In genomic region chr1:9520411-9520810, GRCh38 we compare ENCODE assay signal across 15 cellular contexts. TPM values are rescaled to one million over a fixed set of nuclear protein-coding genes. Genes with fewer than 3 reads are reported as not detected.
DNase-seq lines count a peak whose midpoint lies in the region; ATAC-seq and TF ChIP-seq lines count a peak whose summit lies in the region.
"Had no signal": no experiment of that assay in that cellular context is flagged by ENCODE, and none has a peak within 500 bp of the region (broad histone marks: within the 10 kb centered on the region; RNA-seq: fewer than 3 reads in every experiment).

No MANE protein-coding gene starts in this region.

- H3K27me3 Mint-ChIP-seq in GM23338 (ENCODE audit: insufficient read depth, low read depth, poor library complexity) (peaks cover 3% of the 10 kb centered on the region), endodermal cell (ENCODE audit: insufficient read depth) (no peaks in the 10 kb centered on the region), neural progenitor cell (ENCODE audit: insufficient read depth, low read depth) (peaks cover 8% of the 10 kb centered on the region)
- peaks cover 2% of the 10 kb centered on the region for H3K27me3 Mint-ChIP-seq in activated CD8-positive, alpha-beta memory T cell treated with anti-CD3 and anti-CD28 coated beads, Interleukin-2, amount 10 ng/mL, durations not matched to agents 7 days and 5 days
- H3K27me3 Mint-ChIP-seq: CD4-positive, CD25-positive, alpha-beta regulatory T cell had no signal

- no peak overlapping the region for H3K27ac Mint-ChIP-seq in GM23338
- no peak overlapping the region for H3K27ac Mint-ChIP-seq in endodermal cell
- H3K27ac Mint-ChIP-seq in neural progenitor cell, result no peak overlapping the region
- no peak overlapping the region for H3K27ac Mint-ChIP-seq in activated CD8-positive, alpha-beta memory T cell treated with anti-CD3 and anti-CD28 coated beads, Interleukin-2, amount 10 ng/mL, durations not matched to agents 7 days and 5 days
- H3K27ac Mint-ChIP-seq: CD4-positive, CD25-positive, alpha-beta regulatory T cell had no signal

- no peaks in the 10 kb centered on the region for H3K79me2 ChIP-seq in GM23338 (replicated peaks; ENCODE audit: insufficient read depth)
- H3K79me2 ChIP-seq in OCI-LY1 (ENCODE audit: insufficient read depth, low read length), result no peaks in the 10 kb centered on the region
- H3K79me2 ChIP-seq in neural progenitor cell (ENCODE audit: low read depth), result no peaks in the 10 kb centered on the region

- H3K4me3 ChIP-seq in GM23338 (no peak overlapping the region), OCI-LY1 (ENCODE audit: low read depth, low read length, poor library complexity, severe bottlenecking) (no peak overlapping the region), endodermal cell (ENCODE audit: low read length) (no peak overlapping the region), neural progenitor cell (no peak overlapping the region), mucosa of descending colon (no peak overlapping the region), aorta (ENCODE audit: low read length in 2 of 2) (no peak overlapping the region)
- H3K4me3 ChIP-seq: A549, GM12878, GM23248, HAP-1 had no signal

- H3K36me3 ChIP-seq in GM23338 (ENCODE audit: insufficient read depth) (no peaks in the 10 kb centered on the region), OCI-LY1 (ENCODE audit: insufficient read depth, low read length) (no peaks in the 10 kb centered on the region), endodermal cell (ENCODE audit: control insufficient read depth, insufficient read depth, low read length) (no peaks in the 10 kb centered on the region), neural progenitor cell (no peaks in the 10 kb centered on the region), mucosa of descending colon (ENCODE audit: low read depth) (no peaks in the 10 kb centered on the region), aorta (ENCODE audit: control insufficient read depth in 1 of 2, insufficient read depth in 2 of 2, low read length in 1 of 2) (no peaks in the 10 kb centered on the region)
- H3K36me3 ChIP-seq: HAP-1 had no signal

- ATAC-seq in GM23338, result peak; percentile 56
- ATAC-seq in mucosa of descending colon, result no peak
- ATAC-seq in activated CD8-positive, alpha-beta memory T cell treated with anti-CD3 and anti-CD28 coated beads, Interleukin-2, amount 10 ng/mL, durations not matched to agents 7 days and 5 days, result no peak
- ATAC-seq in aorta (ENCODE audit: low FRiP score), result no peak
- ATAC-seq: A549, GM12878 had no signal

- TF ChIP-seq CTCF in GM23338 (conservative IDR thresholded peaks at IDR 0.05; ENCODE audit: low read depth in 2 of 2), result no peak
- no peak for TF ChIP-seq CTCF in OCI-LY1 (IDR thresholded peaks at IDR 0.05; ENCODE audit: low read length)
- no peak for TF ChIP-seq CTCF in endodermal cell (conservative IDR thresholded peaks at IDR 0.05)
- no peak for TF ChIP-seq CTCF in neural progenitor cell (IDR thresholded peaks at IDR 0.05)
- no peak for TF ChIP-seq CTCF in mucosa of descending colon (IDR thresholded peaks at IDR 0.05)

- 81 to 83% methylated on average over 6 to 8 of the region's 8 CpGs for WGBS in endodermal cell (ENCODE audit: insufficient coverage in 1 of 2, insufficient read length in 1 of 2), 2 experiments
- 54 to 61% methylated on average over 8 of the region's 8 CpGs for WGBS in aorta, 2 donors

- peak overlapping the region; percentile 66; the same call in 1 of the 2 replicates for H2AFZ ChIP-seq in GM23338
- H2AFZ ChIP-seq in OCI-LY1 (ENCODE audit: low read length), result no peak overlapping the region
- H2AFZ ChIP-seq in neural progenitor cell (replicated peaks), result peak overlapping the region; percentile 26
- H2AFZ ChIP-seq: GM23248 had no signal

- H3K4me1 ChIP-seq in GM23338 (ENCODE audit: insufficient read depth) (no peaks in the 10 kb centered on the region), OCI-LY1 (ENCODE audit: insufficient read depth, low read length, severe bottlenecking) (peaks cover 68% of the 10 kb centered on the region), endodermal cell (ENCODE audit: control insufficient read depth, insufficient read depth, low read length) (no peaks in the 10 kb centered on the region), neural progenitor cell (peaks cover 4% of the 10 kb centered on the region), mucosa of descending colon (ENCODE audit: low read depth) (no peaks in the 10 kb centered on the region), aorta (ENCODE audit: control insufficient read depth in 1 of 2, insufficient read depth in 2 of 2, low read length in 2 of 2) (no peaks in the 10 kb centered on the region)
- H3K4me1 ChIP-seq: A549, HAP-1 had no signal

- CTCF ChIA-PET in activated CD8-positive, alpha-beta memory T cell treated with anti-CD3 and anti-CD28 coated beads, Interleukin-2, amount 10 ng/mL, durations not matched to agents 7 days and 5 days (lab: Charles Lee), result interaction anchor here (1.5 kb wide), 1 partner anchor 13 kb away, joined by 6 read pairs; no protein-coding TSS in a partner anchor

- no peak for DNase-seq in GM23338 (ENCODE audit: low spot score)
- DNase-seq in endodermal cell, result peak; percentile 51
- no peak for DNase-seq in neural progenitor cell (ENCODE audit: low spot score)
- no peak for DNase-seq in mucosa of descending colon
- DNase-seq in SHP77 treated with DMSO at 0.1 percent for 48 hours (lab: John Stamatoyannopoulos, UW), result no peak
- DNase-seq in activated CD8-positive, alpha-beta memory T cell treated with anti-CD3 and anti-CD28 coated beads, Interleukin-2, amount 10 ng/mL, durations not matched to agents 7 days and 5 days, result no peak
- no peak for DNase-seq in aorta
- DNase-seq: CD4-positive, CD25-positive, alpha-beta regulatory T cell; DMS 273 treated with DMSO at 0.1 percent for 48 hours; DMS79; GM23248 had no signal

- H3K27me3 ChIP-seq in GM23338 (ENCODE audit: insufficient read depth) (no peaks in the 10 kb centered on the region), OCI-LY1 (ENCODE audit: insufficient read depth, low read length) (no peaks in the 10 kb centered on the region), endodermal cell (ENCODE audit: control insufficient read depth, insufficient read depth, low read length, poor library complexity, severe bottlenecking) (no peaks in the 10 kb centered on the region), neural progenitor cell (no peaks in the 10 kb centered on the region), aorta (ENCODE audit: control insufficient read depth in 1 of 2, insufficient read depth in 2 of 2, low read length in 1 of 2) (no peaks in the 10 kb centered on the region)

- no peak overlapping the region for H3K27ac ChIP-seq in GM23338 (ENCODE audit: low read depth)
- H3K27ac ChIP-seq in OCI-LY1 (ENCODE audit: low read depth, low read length, poor library complexity, severe bottlenecking), result peak overlapping the region; percentile 99
- H3K27ac ChIP-seq in endodermal cell (ENCODE audit: low read depth, low read length), result no peak overlapping the region
- no peak overlapping the region for H3K27ac ChIP-seq in neural progenitor cell
- no peak overlapping the region for H3K27ac ChIP-seq in aorta (ENCODE audit: low read depth in 1 of 2, low read length in 2 of 2)
- H3K27ac ChIP-seq: A549, GM23248 had no signal

- H3K9me2 ChIP-seq in GM23338 (ENCODE audit: insufficient read depth) (no peaks in the 10 kb centered on the region), OCI-LY1 (ENCODE audit: low read depth, low read length) (no peaks in the 10 kb centered on the region)

- H3K36me3 Mint-ChIP-seq in GM23338 (ENCODE audit: low read depth) (no peaks in the 10 kb centered on the region), endodermal cell (ENCODE audit: low read depth) (no peaks in the 10 kb centered on the region), neural progenitor cell (no peaks in the 10 kb centered on the region)
- H3K36me3 Mint-ChIP-seq in activated CD8-positive, alpha-beta memory T cell treated with anti-CD3 and anti-CD28 coated beads, Interleukin-2, amount 10 ng/mL, durations not matched to agents 7 days and 5 days, result no peaks in the 10 kb centered on the region
- H3K36me3 Mint-ChIP-seq: CD4-positive, CD25-positive, alpha-beta regulatory T cell had no signal

- H3K9me3 ChIP-seq in OCI-LY1 (ENCODE audit: low read length), result no peaks in the 10 kb centered on the region
- no peaks in the 10 kb centered on the region for H3K9me3 ChIP-seq in endodermal cell (ENCODE audit: control insufficient read depth, low read length)
- no peaks in the 10 kb centered on the region for H3K9me3 ChIP-seq in neural progenitor cell (ENCODE audit: low read depth)
- H3K9me3 ChIP-seq in mucosa of descending colon, result no peaks in the 10 kb centered on the region
- no peaks in the 10 kb centered on the region for H3K9me3 ChIP-seq in aorta (ENCODE audit: control insufficient read depth, low read length)
- H3K9me3 ChIP-seq: A549, HAP-1 had no signal

- H3K4me2 ChIP-seq in GM23338 (no peak overlapping the region), OCI-LY1 (ENCODE audit: low read length) (no peak overlapping the region), neural progenitor cell (no peak overlapping the region)
- H3K4me2 ChIP-seq: A549 had no signal

- intact Hi-C loops in mucosa of descending colon (cut with DNase I, micrococcal nuclease), result no loop called here
- intact Hi-C loops in aorta (cut with DNase I), result no loop called here

- H3K9me3 Mint-ChIP-seq in GM23338 (no peaks in the 10 kb centered on the region), endodermal cell (no peaks in the 10 kb centered on the region), neural progenitor cell (no peaks in the 10 kb centered on the region)
- H3K9me3 Mint-ChIP-seq in activated CD8-positive, alpha-beta memory T cell treated with anti-CD3 and anti-CD28 coated beads, Interleukin-2, amount 10 ng/mL, durations not matched to agents 7 days and 5 days (ENCODE audit: low read depth), result no peaks in the 10 kb centered on the region

- H3F3A ChIP-seq in GM23338 (replicated peaks; ENCODE audit: low read depth), result no peaks in the 10 kb centered on the region
- peaks cover 11% of the 10 kb centered on the region for H3F3A ChIP-seq in OCI-LY1 (ENCODE audit: insufficient read depth, low read length)
- no peaks in the 10 kb centered on the region for H3F3A ChIP-seq in neural progenitor cell (ENCODE audit: low read depth)

- H3K4me3 Mint-ChIP-seq in GM23338, result no peak overlapping the region
- H3K4me3 Mint-ChIP-seq in endodermal cell, result no peak overlapping the region
- H3K4me3 Mint-ChIP-seq in neural progenitor cell, result no peak overlapping the region
- H3K4me3 Mint-ChIP-seq in activated CD8-positive, alpha-beta memory T cell treated with anti-CD3 and anti-CD28 coated beads, Interleukin-2, amount 10 ng/mL, durations not matched to agents 7 days and 5 days, result no peak overlapping the region
- H3K4me3 Mint-ChIP-seq: CD4-positive, CD25-positive, alpha-beta regulatory T cell had no signal

- H4K20me1 ChIP-seq in GM23338 (replicated peaks; ENCODE audit: insufficient read depth), result no peaks in the 10 kb centered on the region
- H4K20me1 ChIP-seq in OCI-LY1 (ENCODE audit: insufficient read depth, low read length), result no peaks in the 10 kb centered on the region
- H4K20me1 ChIP-seq in neural progenitor cell (ENCODE audit: low read depth), result no peaks in the 10 kb centered on the region

- H3K9ac ChIP-seq in OCI-LY1 (ENCODE audit: low read length) (no peak overlapping the region), endodermal cell (ENCODE audit: extremely low read depth, low read length, poor library complexity, severe bottlenecking) (no peak overlapping the region), neural progenitor cell (no peak overlapping the region)
- H3K9ac ChIP-seq: GM23248 had no signal

- H3K4me1 Mint-ChIP-seq in GM23338 (peaks cover 2% of the 10 kb centered on the region; the same call in 1 of the 3 replicates), endodermal cell (no peaks in the 10 kb centered on the region), neural progenitor cell (peaks cover 3% of the 10 kb centered on the region)
- peaks cover 2% of the 10 kb centered on the region for H3K4me1 Mint-ChIP-seq in activated CD8-positive, alpha-beta memory T cell treated with anti-CD3 and anti-CD28 coated beads, Interleukin-2, amount 10 ng/mL, durations not matched to agents 7 days and 5 days
- H3K4me1 Mint-ChIP-seq: CD4-positive, CD25-positive, alpha-beta regulatory T cell had no signal

RNA-seq across cellular contexts. Expression of gene SLC25A33, which starts 18.9 kb away (rescaled TPM):
- 18.8 and 21.0 TPM in 2 replicates for total RNA-seq in GM23338 (2014; rRNA removed; shearing (Covaris generic))
- 12.8 and 13.3 TPM in 2 replicates for polyA plus RNA-seq in GM23338 (2016; fragmentation: Nextera tagmentation; extraction: Ambion mirVana)
- total RNA-seq in endodermal cell, result 10 to 100 TPM in 1 of 2 donors, 1 to 10 TPM in 1; 9.6 to 13.6 TPM
- 11.0 TPM for polyA plus RNA-seq in endodermal cell (2013, experiment 1 of 2)
- 10.4 TPM for polyA plus RNA-seq in endodermal cell (2013, experiment 2 of 2)
- 19.0 and 20.8 TPM in 2 replicates for total RNA-seq in neural progenitor cell (ENCODE audit: low replicate concordance)
- total RNA-seq in mucosa of descending colon, result 1 to 10 TPM; 4.8 to 5.9 (median 5.7) TPM
- total RNA-seq in activated CD8-positive, alpha-beta memory T cell treated with anti-CD3 and anti-CD28 coated beads, Interleukin-2, amount 10 ng/mL, durations not matched to agents 7 days and 5 days, result 1 to 10 TPM; 4.5 to 7.7 TPM
- total RNA-seq in aorta, result 1 to 10 TPM; 2.2 to 3.0 TPM
- 1 to 10 TPM; 1.5 to 2.1 TPM for polyA plus RNA-seq in aorta
